In the genomic region with DNA sequence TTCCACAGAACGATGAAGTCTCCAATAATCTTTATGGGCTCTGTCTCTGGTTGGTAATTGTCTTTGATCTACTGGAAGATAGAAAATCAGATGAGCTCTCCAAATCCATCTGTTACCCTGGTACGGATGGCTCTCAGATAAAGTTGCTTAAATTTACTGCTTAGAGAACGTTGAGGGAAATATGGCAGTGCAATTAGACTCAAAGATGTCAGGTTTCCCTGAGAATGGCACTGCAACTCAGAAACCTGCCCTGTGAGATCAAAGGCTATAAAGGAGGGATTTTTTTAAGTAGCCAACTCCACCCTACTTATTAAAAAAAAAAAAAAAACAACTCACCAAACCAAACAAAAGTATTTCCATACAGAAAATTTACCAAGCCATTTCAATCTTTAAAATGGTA, we compare ENCODE assay signal across 9 cellular contexts. TPM values are rescaled to one million over a fixed set of nuclear protein-coding genes. Genes with fewer than 3 reads are reported as not detected.
A peak's percentile ranks its signal among the peaks of the same experiment; 100 is the strongest.
DNase-seq lines count a peak whose midpoint lies in the region; ATAC-seq and TF ChIP-seq lines count a peak whose summit lies in the region.
"Had no signal": no experiment of that assay in that cellular context is flagged by ENCODE, and none has a peak within 500 bp of the region (broad histone marks: within the 10 kb centered on the region; RNA-seq: fewer than 3 reads in every experiment).

No MANE protein-coding gene starts in this region.

- H3K27me3 ChIP-seq in lower lobe of right lung (ENCODE audit: low read depth) = no peaks in the 10 kb centered on the region
- no peaks in the 10 kb centered on the region for H3K27me3 ChIP-seq in upper lobe of left lung
- no peaks in the 10 kb centered on the region for H3K27me3 ChIP-seq in mesendoderm (ENCODE audit: insufficient read depth, low read length, poor library complexity)
- H3K27me3 ChIP-seq: neutrophil had no signal

- H3K18ac ChIP-seq in mesendoderm (ENCODE audit: low read length) = no peak overlapping the region

- POLR2A ChIA-PET in activated CD8-positive, alpha-beta T cell treated with anti-CD3 and anti-CD28 coated beads for 36 hours (lab: Charles Lee) = interaction anchor here (1.0 to 1.9 kb wide), 2 partner anchors 21 to 23 kb away, joined by 3 to 10 read pairs; no protein-coding TSS in a partner anchor

- ATAC-seq in activated T-cell treated with anti-CD3 and anti-CD28 coated beads, Interleukin-2, amount 50 U/mL, for 4 hours = no peak
- no peak for ATAC-seq in activated CD8-positive, alpha-beta T cell treated with anti-CD3 and anti-CD28 coated beads for 36 hours
- ATAC-seq in lower lobe of right lung = no peak
- no peak for ATAC-seq in upper lobe of left lung (ENCODE audit: low FRiP score in 2 of 2)
- no peak for ATAC-seq in GM21737 (IDR thresholded peaks at IDR 0.05; ENCODE audit: unreplicated experiment)

- intact Hi-C loops in activated CD8-positive, alpha-beta T cell treated with anti-CD3 and anti-CD28 coated beads for 36 hours (cut with micrococcal nuclease) = loop anchor here (2.0 kb wide), 1 partner anchor 28 kb away; no protein-coding TSS in a partner anchor
- intact Hi-C loops in lower lobe of right lung (cut with DNase I) = no loop called here

- H3K4me1 ChIP-seq in lower lobe of right lung (peaks cover 73% of the 10 kb centered on the region), upper lobe of left lung (peaks cover 19 to 60% (median 41%) of the 10 kb centered on the region in 4 donors), mesendoderm (ENCODE audit: control insufficient read depth, low read depth, low read length) (no peaks in the 10 kb centered on the region)

- H3K27ac ChIP-seq in lower lobe of right lung (peak overlapping the region; percentile 81), upper lobe of left lung (peak overlapping the region; percentile 80 to 92 (median 84)), mesendoderm (ENCODE audit: low read depth, low read length) (no peak overlapping the region)

- H2AK5ac ChIP-seq in mesendoderm (ENCODE audit: low read length) = no peak overlapping the region

- H3K23ac ChIP-seq in mesendoderm (ENCODE audit: low read length) = no peak overlapping the region

- no peak overlapping the region for H2BK120ac ChIP-seq in mesendoderm (ENCODE audit: low read depth, low read length)

- H3K9me3 Mint-ChIP-seq in activated T-cell treated with anti-CD3 and anti-CD28 coated beads, Interleukin-2, amount 50 U/mL, for 4 hours = no peaks in the 10 kb centered on the region
- H3K9me3 Mint-ChIP-seq in activated CD8-positive, alpha-beta T cell treated with anti-CD3 and anti-CD28 coated beads for 36 hours = no peaks in the 10 kb centered on the region

- peak overlapping the region; percentile 99 for H3K27ac Mint-ChIP-seq in activated CD8-positive, alpha-beta T cell treated with anti-CD3 and anti-CD28 coated beads for 36 hours

- WGBS in upper lobe of left lung, 2 donors = 64 to 76% methylated on average over 3 of the region's 3 CpGs
- WGBS in mesendoderm (ENCODE audit: extremely low coverage, insufficient coverage, low lambda C conversion rate) = no CpG with 5 or more reads among the region's 3 CpGs

- TF ChIP-seq CTCF in activated CD8-positive, alpha-beta T cell treated with anti-CD3 and anti-CD28 coated beads for 36 hours (IDR thresholded peaks at IDR 0.05) = no peak
- TF ChIP-seq CTCF in lower lobe of right lung (IDR thresholded peaks at IDR 0.05) (no peak), upper lobe of left lung (IDR thresholded peaks at IDR 0.05) (no peak)

- DNase-seq in activated T-cell treated with anti-CD3 and anti-CD28 coated beads, Interleukin-2, amount 50 U/mL, for 4 hours = no peak
- no peak for DNase-seq in activated T-cell treated with anti-CD3 and anti-CD28 coated beads, Interleukin-2, amount 50 U/mL, for 1 hour
- no peak for DNase-seq in activated CD8-positive, alpha-beta T cell treated with anti-CD3 and anti-CD28 coated beads for 36 hours
- DNase-seq in lower lobe of right lung = no peak
- no peak for DNase-seq in upper lobe of left lung
- DNase-seq in NCI-H526 treated with DMSO at 0.1 percent for 48 hours (lab: John Stamatoyannopoulos, UW) = no peak
- no peak for DNase-seq in mesendoderm

- H3K4me2 ChIP-seq in mesendoderm (ENCODE audit: low read length) = no peak overlapping the region

- H3K27me3 Mint-ChIP-seq in activated T-cell treated with anti-CD3 and anti-CD28 coated beads, Interleukin-2, amount 50 U/mL, for 4 hours (ENCODE audit: low read depth) = no peaks in the 10 kb centered on the region
- H3K27me3 Mint-ChIP-seq in activated CD8-positive, alpha-beta T cell treated with anti-CD3 and anti-CD28 coated beads for 36 hours = no peaks in the 10 kb centered on the region

- no peaks in the 10 kb centered on the region for H3K79me2 ChIP-seq in mesendoderm (ENCODE audit: control insufficient read depth, insufficient read depth, low read length)

- no peak for TF ChIP-seq EP300 in upper lobe of left lung (IDR thresholded peaks at IDR 0.05)

- H3K4ac ChIP-seq in mesendoderm (ENCODE audit: low read depth, low read length) = no peak overlapping the region

- H3K9me3 ChIP-seq in lower lobe of right lung (no peaks in the 10 kb centered on the region), upper lobe of left lung (no peaks in the 10 kb centered on the region)
- H3K9me3 ChIP-seq: neutrophil had no signal

- H3K36me3 ChIP-seq in lower lobe of right lung = no peaks in the 10 kb centered on the region
- H3K36me3 ChIP-seq in upper lobe of left lung = no peaks in the 10 kb centered on the region
- no peaks in the 10 kb centered on the region for H3K36me3 ChIP-seq in mesendoderm (ENCODE audit: control insufficient read depth, insufficient read depth, low read length)
- H3K36me3 ChIP-seq: neutrophil had no signal

- H3K9ac ChIP-seq in mesendoderm (ENCODE audit: low read length) = no peak overlapping the region

- CTCF ChIA-PET in activated CD8-positive, alpha-beta T cell treated with anti-CD3 and anti-CD28 coated beads for 36 hours (lab: Charles Lee) = interaction anchor here (0.8 to 17.7 kb wide), 8 partner anchors 10 to 201 kb away, joined by 3 to 403 read pairs (median 3); no protein-coding TSS in a partner anchor

- H3K56ac ChIP-seq in mesendoderm (ENCODE audit: low read length) = no peak overlapping the region

- H3K4me1 Mint-ChIP-seq in activated T-cell treated with anti-CD3 and anti-CD28 coated beads, Interleukin-2, amount 50 U/mL, for 4 hours (ENCODE audit: low read depth) = peaks cover 64% of the 10 kb centered on the region
- H3K4me1 Mint-ChIP-seq in activated CD8-positive, alpha-beta T cell treated with anti-CD3 and anti-CD28 coated beads for 36 hours (ENCODE audit: low read depth) = peaks cover 57% of the 10 kb centered on the region

- H3K79me1 ChIP-seq in mesendoderm (ENCODE audit: low read length) = no peaks in the 10 kb centered on the region

- no peak overlapping the region for H4K5ac ChIP-seq in mesendoderm (ENCODE audit: low read length)

- peaks cover 20% of the 10 kb centered on the region for H3K36me3 Mint-ChIP-seq in activated T-cell treated with anti-CD3 and anti-CD28 coated beads, Interleukin-2, amount 50 U/mL, for 4 hours (ENCODE audit: insufficient read depth)
- H3K36me3 Mint-ChIP-seq in activated CD8-positive, alpha-beta T cell treated with anti-CD3 and anti-CD28 coated beads for 36 hours (ENCODE audit: low read depth) = peaks cover 42% of the 10 kb centered on the region

- no peak for TF ChIP-seq POLR2A in upper lobe of left lung (IDR thresholded peaks at IDR 0.05)

- H2BK15ac ChIP-seq in mesendoderm (replicated peaks; ENCODE audit: low read depth) = no peak overlapping the region

- H3K4me3 ChIP-seq in lower lobe of right lung (peak overlapping the region; percentile 58), upper lobe of left lung (peak overlapping the region in 2 of 4 donors; percentile 62 to 68), mesendoderm (ENCODE audit: low read length) (no peak overlapping the region)

- H4K8ac ChIP-seq in mesendoderm (ENCODE audit: low read depth, low read length) = no peak overlapping the region

- H3K4me3 Mint-ChIP-seq in activated T-cell treated with anti-CD3 and anti-CD28 coated beads, Interleukin-2, amount 50 U/mL, for 4 hours = peak overlapping the region; percentile 98
- peak overlapping the region; percentile 100 for H3K4me3 Mint-ChIP-seq in activated CD8-positive, alpha-beta T cell treated with anti-CD3 and anti-CD28 coated beads for 36 hours

- no peak overlapping the region for H2BK5ac ChIP-seq in mesendoderm (ENCODE audit: low read length)

RNA-seq across cellular contexts. Expression of a gene that starts 0.8 kb away (rescaled TPM):
- total RNA-seq in activated T-cell treated with anti-CD3 and anti-CD28 coated beads, Interleukin-2, amount 50 U/mL, for 4 hours = 100 to 1,000 TPM in 1 of 3 donors, 10 to 100 TPM in 2; 77.2 to 105 (median 92.4) TPM
- 100 to 1,000 TPM; 102 to 108 TPM for total RNA-seq in activated CD8-positive, alpha-beta T cell treated with anti-CD3 and anti-CD28 coated beads for 36 hours
- total RNA-seq in lower lobe of right lung (17.8 TPM), upper lobe of left lung (10 to 100 TPM in 5 of 6 donors, 1 to 10 TPM in 1; 8.8 to 39.5 (median 19.1) TPM)
- polyA plus RNA-seq in mesendoderm (2013, experiment 1 of 2) = 0.06 TPM
- 0.06 TPM for polyA plus RNA-seq in mesendoderm (2013, experiment 2 of 2)

RNA-seq across cellular contexts. Expression of a gene that starts 30.5 kb away (rescaled TPM):
- 10 to 100 TPM; 25.0 to 31.9 (median 31.7) TPM for total RNA-seq in activated T-cell treated with anti-CD3 and anti-CD28 coated beads, Interleukin-2, amount 50 U/mL, for 4 hours
- total RNA-seq in activated CD8-positive, alpha-beta T cell treated with anti-CD3 and anti-CD28 coated beads for 36 hours = 10 to 100 TPM; 29.8 to 32.9 TPM
- total RNA-seq in lower lobe of right lung = 46.0 TPM
- 10 to 100 TPM; 23.1 to 56.7 (median 37.8) TPM for total RNA-seq in upper lobe of left lung
- polyA plus RNA-seq in mesendoderm (2013, experiment 1 of 2) = 24.1 TPM
- polyA plus RNA-seq in mesendoderm (2013, experiment 2 of 2) = 23.9 TPM
